Comparison of ENCODE assay signal across 9 cellular contexts in the genomic region with DNA sequence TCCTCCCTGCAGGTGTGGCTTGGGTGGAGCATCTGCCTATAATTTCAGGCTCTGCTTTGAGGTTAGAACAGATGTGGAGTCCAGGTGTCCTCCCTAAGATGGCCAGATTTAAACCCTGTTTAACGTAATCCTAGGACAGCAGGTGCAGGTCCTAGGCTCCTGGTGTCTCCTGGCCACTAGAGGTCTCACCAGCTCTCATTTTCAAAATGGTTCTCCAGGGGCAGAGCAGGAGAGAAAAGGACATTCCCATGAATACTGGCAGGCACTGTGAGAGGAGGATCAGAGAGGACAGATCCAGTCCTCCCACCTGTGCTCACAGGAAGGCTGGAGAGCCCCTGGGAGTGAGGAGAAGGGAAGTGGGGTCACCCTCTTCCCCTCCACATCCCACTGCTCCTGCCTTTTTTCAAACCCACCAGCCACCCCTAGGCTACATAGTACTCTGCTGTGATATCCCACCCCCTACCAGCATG.
DNase-seq lines count a peak whose midpoint lies in the region; ATAC-seq, FAIRE-seq and TF ChIP-seq lines count a peak whose summit lies in the region.
"Had no signal": no experiment of that assay in that cellular context is flagged by ENCODE, and none has a peak within 500 bp of the region (broad histone marks: within the 10 kb centered on the region; RNA-seq: fewer than 3 reads in every experiment).

No MANE protein-coding gene starts in this region.

- H3K4me2 ChIP-seq in H1 (ENCODE audit: insufficient read depth in 1 of 2, low read depth in 2 of 2, low read length in 2 of 2), result no peak overlapping the region

- no peak overlapping the region for H3K27ac Mint-ChIP-seq in mesothelial cell of epicardium
- H3K27ac Mint-ChIP-seq: T-helper 1 cell treated with Interleukin-12 subunit alpha and Interleukin-12 subunit beta and Interleukin-4 antibody, amounts not matched to agents 30 μg/mL and 1 μg/mL, for 36 hours had no signal

- no peaks in the 10 kb centered on the region for H3K36me3 Mint-ChIP-seq in mesothelial cell of epicardium

- no peak overlapping the region for H4K5ac ChIP-seq in H1 (ENCODE audit: insufficient read length, low read depth, low read length)

- TF ChIP-seq CTCF in LNCaP clone FGC (IDR thresholded peaks at IDR 0.05; ENCODE audit: control insufficient read depth, extremely low read depth, insufficient read depth), result peak; percentile 93
- TF ChIP-seq CTCF in Panc1 (IDR thresholded peaks at IDR 0.05), result peak; percentile 73
- TF ChIP-seq CTCF in H1 (IDR thresholded peaks at IDR 0.05; ENCODE audit: control extremely low read depth in 1 of 3, insufficient read depth in 1 of 3, low read depth in 1 of 3, low read length in 3 of 3), result peak; percentile 68 to 93 (median 85)
- TF ChIP-seq CTCF in mesothelial cell of epicardium (IDR thresholded peaks at IDR 0.05; ENCODE audit: unreplicated experiment), result peak; percentile 63

- TF ChIP-seq POLR2A in H1 (IDR thresholded peaks at IDR 0.05; ENCODE audit: control extremely low read depth in 1 of 2, low read depth in 2 of 2, low read length in 2 of 2), result no peak

- ATAC-seq in Panc1, result peak; percentile 92
- ATAC-seq in GM19455 (IDR thresholded peaks at IDR 0.05; ENCODE audit: unreplicated experiment), result no peak
- ATAC-seq in HG02970 (IDR thresholded peaks at IDR 0.05; ENCODE audit: low FRiP score, unreplicated experiment), result no peak

- no peaks in the 10 kb centered on the region for H3K79me1 ChIP-seq in H1 (ENCODE audit: low read depth, low read length)

- H2BK120ac ChIP-seq in H1 (replicated peaks; ENCODE audit: low read depth, low read length), result no peak overlapping the region

- CTCF ChIA-PET in Panc1 (lab: Charles Lee), result no interaction called here
- CTCF ChIA-PET in H1 (lab: Charles Lee; ENCODE audit: partially characterized antibody), result interaction anchor here (0.6 to 10.6 kb wide), 48 partner anchors 9 to 435 kb away, joined by 3 to 72 read pairs (median 4); no protein-coding TSS in a partner anchor

- no peaks in the 10 kb centered on the region for H3K23me2 ChIP-seq in H1 (ENCODE audit: low read depth, low read length)

- H3K4me1 Mint-ChIP-seq in mesothelial cell of epicardium, result peaks cover 18% of the 10 kb centered on the region

- H3K9me3 Mint-ChIP-seq in mesothelial cell of epicardium, result no peaks in the 10 kb centered on the region
- H3K9me3 Mint-ChIP-seq: T-helper 1 cell treated with Interleukin-12 subunit alpha and Interleukin-12 subunit beta and Interleukin-4 antibody, amounts not matched to agents 30 μg/mL and 1 μg/mL, for 36 hours had no signal

- H3K9me3 ChIP-seq in Panc1 (ENCODE audit: control insufficient read depth, insufficient read depth, low read depth, low read length), result no peaks in the 10 kb centered on the region
- no peaks in the 10 kb centered on the region for H3K9me3 ChIP-seq in H1 (ENCODE audit: insufficient read depth in 2 of 2, low read depth in 1 of 2, low read length in 1 of 2)

- no peak overlapping the region for H3K4me3 Mint-ChIP-seq in mesothelial cell of epicardium
- H3K4me3 Mint-ChIP-seq: T-helper 1 cell treated with Interleukin-12 subunit alpha and Interleukin-12 subunit beta and Interleukin-4 antibody, amounts not matched to agents 30 μg/mL and 1 μg/mL, for 36 hours had no signal

- POLR2A ChIA-PET in Panc1 (lab: Charles Lee), result no interaction called here
- POLR2A ChIA-PET in H1 (lab: Charles Lee; ENCODE audit: partially characterized antibody), result interaction anchor here (0.8 to 1.0 kb wide), 2 partner anchors 10 to 135 kb away, joined by 3 read pairs; no protein-coding TSS in a partner anchor

- peaks cover 5% of the 10 kb centered on the region for H3K27me3 Mint-ChIP-seq in mesothelial cell of epicardium (ENCODE audit: low read depth)

- no peaks in the 10 kb centered on the region for H3K4me1 ChIP-seq in Panc1 (ENCODE audit: control insufficient read depth, insufficient read depth, low read length)
- peaks cover 0 to 2% (median under 1%) of the 10 kb centered on the region in 4 experiments; a peak in 2 of 7 replicates for H3K4me1 ChIP-seq in H1 (replicated peaks in 1 of 4; ENCODE audit: control insufficient read depth in 3 of 4, insufficient read depth in 4 of 4, low read length in 3 of 4)

- no peaks in the 10 kb centered on the region for H4K20me1 ChIP-seq in H1 (replicated peaks in 1 of 2; ENCODE audit: control insufficient read depth in 1 of 2, insufficient read depth in 2 of 2, low read length in 2 of 2)

- H2AFZ ChIP-seq in H1 (ENCODE audit: low read length), result peak overlapping the region; percentile 71; the same call in 1 of the 2 replicates

- H3K4ac ChIP-seq in H1 (replicated peaks; ENCODE audit: insufficient read length, low read depth, low read length), result no peak overlapping the region

- H3K14ac ChIP-seq in H1 (ENCODE audit: insufficient read length), result no peak overlapping the region

- TF ChIP-seq RAD21 in H1 (IDR thresholded peaks at IDR 0.05 in 1 of 2, conservative IDR thresholded peaks at IDR 0.05 in 1 of 2; ENCODE audit: low read depth in 2 of 2, low read length in 2 of 2), result peak; percentile 85 to 89

- H3K56ac ChIP-seq in H1 (replicated peaks; ENCODE audit: insufficient read length, low read depth, low read length), result no peak overlapping the region

- TF ChIP-seq EP300 in H1 (IDR thresholded peaks at IDR 0.05; ENCODE audit: borderline replicate concordance in 1 of 2, low read depth in 2 of 2, low read length in 2 of 2), result no peak

- no peak overlapping the region for H3K9ac ChIP-seq in H1 (replicated peaks in 1 of 4; ENCODE audit: extremely low read depth in 1 of 4, low read depth in 3 of 4, low read length in 3 of 4)

- H3K4me3 ChIP-seq in LNCaP clone FGC (ENCODE audit: low read depth, low read length) (no peak overlapping the region), Panc1 (ENCODE audit: low read depth in 2 of 2, low read length in 2 of 2) (no peak overlapping the region), H1 (ENCODE audit: extremely low read depth in 1 of 4, insufficient read depth in 2 of 4, low read depth in 3 of 4, low read length in 4 of 4) (no peak overlapping the region)

- DNase-seq in ELF-1 (ENCODE audit: low read depth, low spot score) (peak; percentile 73), LNCaP clone FGC (ENCODE audit: low read depth) (peak; percentile 62), Panc1 (ENCODE audit: low read depth, low spot score) (no peak), H1 (ENCODE audit: low read depth in 1 of 2, low spot score in 2 of 2) (peak; percentile 9 to 52), mesothelial cell of epicardium (ENCODE audit: low spot score in 2 of 2, unreplicated experiment in 2 of 2) (peak in 1 of 2 experiments; percentile 64), germinal center (ENCODE audit: low spot score) (no peak)

- WGBS in H1 (ENCODE audit: extremely low coverage in 1 of 2, insufficient coverage in 1 of 2, insufficient read length in 1 of 2, insufficient replicate concordance in 2 of 2, low coverage in 1 of 2, low lambda C conversion rate in 2 of 2, missing lambda C conversion rate in 1 of 2), 2 experiments, result 71% methylated on average over 1 of the region's 1 CpG; no CpG with 5 or more reads in 1 of the 2 experiments

- FAIRE-seq in H1 (lab: Jason Lieb, UNC), result peak; percentile 95

- H3K27me3 ChIP-seq in Panc1 (ENCODE audit: control insufficient read depth, insufficient read depth, low read length) (no peaks in the 10 kb centered on the region), H1 (replicated peaks in 1 of 4; ENCODE audit: control insufficient read depth in 3 of 4, extremely low read depth in 1 of 4, insufficient read depth in 3 of 4, low read length in 3 of 4) (no peaks in the 10 kb centered on the region; a peak in 1 of 7 replicates)

- no peak overlapping the region for H2BK12ac ChIP-seq in H1 (ENCODE audit: low read depth, low read length)

- H2BK20ac ChIP-seq in H1 (ENCODE audit: low read length), result no peak overlapping the region

- intact Hi-C loops in Panc1 (cut with micrococcal nuclease; ENCODE audit: unreplicated experiment), result loop anchor here (1.0 to 5.0 kb wide), 3 partner anchors 196 to 415 kb away; no protein-coding TSS in a partner anchor

- no peak overlapping the region for H2BK5ac ChIP-seq in H1 (ENCODE audit: low read depth, low read length)

- in situ Hi-C loops in Panc1 (cut with HindIII; ENCODE audit: low pct_unique_long_range_greater_than_20kb, low sequenced_read_pairs), result no loop called here

- no peaks in the 10 kb centered on the region for H3K36me3 ChIP-seq in Panc1 (ENCODE audit: control insufficient read depth, insufficient read depth, low read length)
- no peaks in the 10 kb centered on the region for H3K36me3 ChIP-seq in H1 (ENCODE audit: control insufficient read depth in 2 of 4, insufficient read depth in 4 of 4, low read length in 3 of 4)

- peak overlapping the region; percentile 65 for H2BK15ac ChIP-seq in H1 (ENCODE audit: low read length)

- H3K79me2 ChIP-seq in H1 (ENCODE audit: control insufficient read depth in 1 of 2, insufficient read depth in 2 of 2, low read length in 2 of 2), result no peaks in the 10 kb centered on the region

- H3K27ac ChIP-seq in Panc1 (ENCODE audit: low read length) (no peak overlapping the region), H1 (ENCODE audit: low read depth, low read length) (no peak overlapping the region)

- H3K18ac ChIP-seq in H1 (ENCODE audit: extremely low read depth, low read length), result no peak overlapping the region

- no peak overlapping the region for H4K8ac ChIP-seq in H1 (ENCODE audit: extremely low read depth, insufficient read depth, low read length)

- BruUV-seq in Panc1 (replicated peaks; lab: Mats Ljungman, UMichigan), result no TSS peak

- no peak overlapping the region for H2AK5ac ChIP-seq in H1 (ENCODE audit: low read depth, low read length)

- no peak overlapping the region for H3K23ac ChIP-seq in H1 (ENCODE audit: insufficient read length)

- H4K91ac ChIP-seq in H1 (replicated peaks; ENCODE audit: insufficient read length, low read length), result no peak overlapping the region

TF ChIP-seq in H1, 55 proteins besides CTCF, POLR2A, EP300 and RAD21:
- no peak for TF ChIP-seq GABPA (IDR thresholded peaks at IDR 0.05; ENCODE audit: borderline replicate concordance, insufficient read depth, low read length)
- TF ChIP-seq YY1 (IDR thresholded peaks at IDR 0.05; ENCODE audit: low read depth, low read length), result peak; percentile 80
- peak; percentile 33; the same call in 1 of the 2 replicates for TF ChIP-seq TAF1 (IDR thresholded peaks at IDR 0.05; ENCODE audit: low read depth, low read length)

Comparison
In these comparisons a context has a peak if more than half of its experiments do, and no peak if none do; other contexts are left out.
1. DNase-seq: peak in ELF-1 (single experiment), LNCaP clone FGC (single experiment) and H1 (2 of 2); none in Panc1 (single experiment) and germinal center (single experiment).
2. Peak in every context shown above with its lines, with median percentiles within 50 percentile points of each other: CTCF ChIP-seq.